Comparison of ENCODE assay signal across 19 cellular contexts in the genomic region with DNA sequence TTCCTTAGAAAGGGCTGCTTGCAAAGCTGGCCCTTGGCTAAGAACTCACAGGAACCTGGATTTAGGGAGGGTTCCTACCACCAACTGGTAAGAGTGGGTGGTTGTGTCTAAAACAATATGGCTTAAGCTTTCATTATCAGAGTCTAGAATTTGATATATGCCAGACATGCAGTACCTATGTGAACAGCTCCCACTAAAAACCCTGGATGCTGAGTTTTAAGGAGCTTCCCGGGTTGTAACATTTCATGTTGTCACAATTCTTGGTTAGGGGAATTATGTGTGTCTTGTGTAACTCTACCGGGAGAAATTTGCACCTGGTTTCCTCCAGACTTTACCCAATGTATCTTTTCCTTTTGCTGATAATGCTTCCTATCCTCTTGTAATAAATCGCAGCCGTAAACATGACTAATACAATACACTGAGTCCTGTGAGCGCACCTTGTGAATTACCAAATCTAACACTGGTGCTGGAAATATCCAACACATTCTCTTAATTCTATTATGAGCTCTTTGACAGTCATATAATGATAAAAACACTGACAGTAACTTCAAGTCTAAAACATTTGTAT. TPM values are rescaled to one million over a fixed set of nuclear protein-coding genes. Genes with fewer than 3 reads are reported as not detected.
DNase-seq lines count a peak whose midpoint lies in the region; ATAC-seq, FAIRE-seq and TF ChIP-seq lines count a peak whose summit lies in the region.
"Had no signal": no experiment of that assay in that cellular context is flagged by ENCODE, and none has a peak within 500 bp of the region (broad histone marks: within the 10 kb centered on the region; RNA-seq: fewer than 3 reads in every experiment).

No MANE protein-coding gene starts in this region.

- TF ChIP-seq EP300 in gastroesophageal sphincter (IDR thresholded peaks at IDR 0.05), result no peak

- no peaks in the 10 kb centered on the region for H3K9me3 Mint-ChIP-seq in effector memory CD8-positive, alpha-beta T cell
- H3K9me3 Mint-ChIP-seq: CD8-positive, alpha-beta memory T cell had no signal

- H3K4me1 ChIP-seq in cardiac muscle cell (ENCODE audit: low read depth), result peaks cover 7% of the 10 kb centered on the region
- H3K4me1 ChIP-seq in right cardiac atrium (ENCODE audit: control insufficient read depth, insufficient read depth, low read length), result peaks cover 3% of the 10 kb centered on the region
- H3K4me1 ChIP-seq in small intestine (ENCODE audit: control insufficient read depth in 2 of 2, insufficient read depth in 1 of 2, low read depth in 1 of 2, low read length in 1 of 2), result peaks cover 5 to 16% of the 10 kb centered on the region in 2 donors
- H3K4me1 ChIP-seq in gastroesophageal sphincter, result peaks cover 3 to 41% (median 7%) of the 10 kb centered on the region in 3 donors

- no peak for TF ChIP-seq POLR2A in gastroesophageal sphincter (IDR thresholded peaks at IDR 0.05)

- DNase-seq in cardiac muscle cell (ENCODE audit: low read depth in 1 of 2, low spot score in 1 of 2) (peak in 1 of 2 donors; percentile 10), right cardiac atrium (no peak), left colon (no peak), small intestine (peak; percentile 78), NCI-H2227 (lab: John Stamatoyannopoulos, UW; ENCODE audit: unreplicated experiment) (no peak), NCI-H1694 (lab: John Stamatoyannopoulos, UW) (no peak)
- no peak for DNase-seq in effector memory CD8-positive, alpha-beta T cell
- DNase-seq: CD8-positive, alpha-beta memory T cell; DMS53; EL; NCI-H1105; NCI-H2081 treated with DMSO at 0.1 percent for 48 hours; NK-92 treated with Interleukin-12 subunit alpha and Interleukin-12 subunit beta, amount 100 ng/mL, for 24 hours; Peyer's patch had no signal

- intact Hi-C loops in right cardiac atrium (cut with DNase I), result loop anchor here in 1 of 4 donors (10.0 kb wide), 1 partner anchor 45 kb away; a partner anchor contains a TSS
- intact Hi-C loops in left colon (cut with DNase I, micrococcal nuclease), result no loop called here

- H3K27ac ChIP-seq in cardiac muscle cell (peak overlapping the region; percentile 30), right cardiac atrium (ENCODE audit: low read length) (no peak overlapping the region), small intestine (ENCODE audit: low read depth in 1 of 2, low read length in 1 of 2) (no peak overlapping the region), gastroesophageal sphincter (no peak overlapping the region)
- H3K27ac ChIP-seq: Peyer's patch had no signal

- no peak for FAIRE-seq in small intestine (lab: Jason Lieb, UNC)
- FAIRE-seq: A204.1, GM12878, GM18507, K562 had no signal

- H3K4me1 Mint-ChIP-seq in effector memory CD8-positive, alpha-beta T cell (ENCODE audit: low read depth in 2 of 2), result peaks cover 39 to 61% of the 10 kb centered on the region in 2 donors

- TF ChIP-seq CTCF in cardiac muscle cell (IDR thresholded peaks at IDR 0.05; ENCODE audit: low read depth, low read length), result no peak
- no peak for TF ChIP-seq CTCF in gastroesophageal sphincter (IDR thresholded peaks at IDR 0.05)

- H3K36me3 ChIP-seq in cardiac muscle cell, result no peaks in the 10 kb centered on the region
- no peaks in the 10 kb centered on the region for H3K36me3 ChIP-seq in small intestine (ENCODE audit: control insufficient read depth in 2 of 2, insufficient read depth in 2 of 2, low read length in 2 of 2)
- no peaks in the 10 kb centered on the region for H3K36me3 ChIP-seq in gastroesophageal sphincter
- H3K36me3 ChIP-seq: Peyer's patch had no signal

- ATAC-seq in right cardiac atrium, result no peak
- ATAC-seq in effector memory CD8-positive, alpha-beta T cell (replicated peaks), result no peak
- peak; percentile 58 for ATAC-seq in left colon
- ATAC-seq in gastroesophageal sphincter, result no peak
- ATAC-seq: GM12878, K562 had no signal

- H3K9me3 ChIP-seq in cardiac muscle cell (ENCODE audit: low read depth) (no peaks in the 10 kb centered on the region), right cardiac atrium (ENCODE audit: control insufficient read depth, low read length) (no peaks in the 10 kb centered on the region), small intestine (ENCODE audit: control insufficient read depth, low read depth) (no peaks in the 10 kb centered on the region), gastroesophageal sphincter (no peaks in the 10 kb centered on the region)
- H3K9me3 ChIP-seq: Peyer's patch had no signal

- H3K36me3 Mint-ChIP-seq in effector memory CD8-positive, alpha-beta T cell (ENCODE audit: insufficient read depth), result peaks cover 52% of the 10 kb centered on the region

- H3K27me3 ChIP-seq in cardiac muscle cell (no peaks in the 10 kb centered on the region), right cardiac atrium (ENCODE audit: control insufficient read depth, insufficient read depth) (no peaks in the 10 kb centered on the region), small intestine (ENCODE audit: control insufficient read depth in 2 of 2, insufficient read depth in 2 of 2, low read length in 2 of 2) (no peaks in the 10 kb centered on the region), gastroesophageal sphincter (no peaks in the 10 kb centered on the region)
- H3K27me3 ChIP-seq: Peyer's patch had no signal

- 78% methylated on average over 5 of the region's 5 CpGs for WGBS in right cardiac atrium
- 22 to 59% (median 35%) methylated on average over 5 of the region's 5 CpGs for WGBS in small intestine, 3 donors
- 84 to 85% methylated on average over 5 of the region's 5 CpGs for WGBS in gastroesophageal sphincter (ENCODE audit: low coverage in 1 of 2), 2 donors

- H3K27me3 Mint-ChIP-seq in effector memory CD8-positive, alpha-beta T cell, result no peaks in the 10 kb centered on the region
- H3K27me3 Mint-ChIP-seq: CD8-positive, alpha-beta memory T cell had no signal

- H3K4me3 Mint-ChIP-seq in effector memory CD8-positive, alpha-beta T cell, result peak overlapping the region in 1 of 2 donors; percentile 21

- H3K27ac Mint-ChIP-seq in effector memory CD8-positive, alpha-beta T cell, result peak overlapping the region; percentile 57 to 73

- H3K4me3 ChIP-seq in cardiac muscle cell (no peak overlapping the region), right cardiac atrium (ENCODE audit: low read length) (no peak overlapping the region), small intestine (ENCODE audit: low read depth in 1 of 2, low read length in 2 of 2) (no peak overlapping the region), gastroesophageal sphincter (no peak overlapping the region)
- H3K4me3 ChIP-seq: GM12878, K562, Peyer's patch had no signal

RNA-seq across cellular contexts. Expression of a gene that starts 48.3 kb away (rescaled TPM):
- total RNA-seq in cardiac muscle cell (37.9 and 74.6 TPM in 2 replicates), right cardiac atrium (10 to 100 TPM; 18.4 to 22.4 (median 21.1) TPM), left colon (10 to 100 TPM; 26.2 to 33.9 TPM), gastroesophageal sphincter (10 to 100 TPM; 26.7 to 49.2 (median 39.1) TPM)
- polyA plus RNA-seq in cardiac muscle cell (33.8 and 34.2 TPM in 2 replicates), right cardiac atrium (10.8 TPM), small intestine (10 to 100 TPM; 10.3 to 12.7 (median 12.5) TPM)

RNA-seq across cellular contexts. Expression of a gene that starts 48.7 kb away (rescaled TPM):
- 14.9 and 17.4 TPM in 2 replicates for total RNA-seq in cardiac muscle cell
- polyA plus RNA-seq in cardiac muscle cell, result 66.9 and 73.2 TPM in 2 replicates
- total RNA-seq in right cardiac atrium, result 10 to 100 TPM; 29.7 to 33.5 (median 31.0) TPM
- 22.0 TPM for polyA plus RNA-seq in right cardiac atrium
- 10 to 100 TPM; 29.9 to 30.9 TPM for total RNA-seq in left colon
- 10 to 100 TPM; 19.7 to 23.8 (median 22.1) TPM for polyA plus RNA-seq in small intestine
- total RNA-seq in gastroesophageal sphincter, result 10 to 100 TPM; 30.5 to 36.2 (median 31.3) TPM
